1 cellular context compared by ENCODE assay signal in the genomic region with DNA sequence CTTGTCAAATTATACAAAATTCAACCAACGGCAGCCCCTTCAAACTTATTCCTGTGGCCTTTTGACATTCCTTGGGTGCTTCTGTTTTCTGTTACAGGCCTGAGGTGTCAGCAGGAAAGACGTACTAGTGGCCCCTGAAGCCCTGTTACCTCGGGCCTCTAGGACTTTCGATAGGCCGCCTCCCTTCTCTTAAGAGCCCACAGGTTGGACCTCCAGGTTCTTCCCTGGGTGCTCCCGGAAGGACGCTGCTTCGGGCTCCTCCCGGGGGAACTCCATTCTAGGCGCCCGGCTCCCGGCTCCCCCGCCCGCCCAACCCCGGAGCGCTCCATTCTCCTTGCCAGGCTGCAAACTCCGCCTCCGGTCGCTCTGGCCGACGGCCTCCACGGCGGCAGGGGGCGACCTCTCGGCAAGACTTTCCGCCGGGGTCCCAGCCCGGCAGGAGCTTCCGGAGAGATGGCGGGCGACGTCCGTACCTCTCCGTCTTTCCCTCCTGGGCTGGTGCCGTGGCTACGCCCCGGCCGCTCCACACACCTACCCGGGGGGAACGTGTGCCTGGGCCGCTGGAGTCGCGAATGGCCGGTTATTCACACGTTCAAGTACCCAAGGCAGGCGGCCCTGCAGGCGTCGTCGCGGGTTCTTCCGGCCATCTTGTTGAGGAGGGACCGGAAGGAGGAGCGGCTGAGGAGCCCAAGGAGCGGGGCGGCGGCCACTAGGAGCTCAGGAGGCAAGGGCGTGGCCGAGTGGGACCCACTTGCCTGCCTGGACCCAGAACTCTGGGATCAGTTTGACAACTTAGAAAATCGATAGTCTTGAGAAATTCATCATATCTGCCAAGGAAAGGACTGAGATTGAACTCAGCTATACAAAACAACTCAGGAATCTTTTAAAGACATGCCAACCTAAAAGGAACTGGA.
TF ChIP-seq lines count a peak whose summit lies in the region.

No MANE protein-coding gene starts in this region.

TF ChIP-seq in K562, 482 proteins besides CTCF, POLR2A, EP300 and RAD21 (continued from another document and continues in another):
- TF ChIP-seq, protein P1, sequence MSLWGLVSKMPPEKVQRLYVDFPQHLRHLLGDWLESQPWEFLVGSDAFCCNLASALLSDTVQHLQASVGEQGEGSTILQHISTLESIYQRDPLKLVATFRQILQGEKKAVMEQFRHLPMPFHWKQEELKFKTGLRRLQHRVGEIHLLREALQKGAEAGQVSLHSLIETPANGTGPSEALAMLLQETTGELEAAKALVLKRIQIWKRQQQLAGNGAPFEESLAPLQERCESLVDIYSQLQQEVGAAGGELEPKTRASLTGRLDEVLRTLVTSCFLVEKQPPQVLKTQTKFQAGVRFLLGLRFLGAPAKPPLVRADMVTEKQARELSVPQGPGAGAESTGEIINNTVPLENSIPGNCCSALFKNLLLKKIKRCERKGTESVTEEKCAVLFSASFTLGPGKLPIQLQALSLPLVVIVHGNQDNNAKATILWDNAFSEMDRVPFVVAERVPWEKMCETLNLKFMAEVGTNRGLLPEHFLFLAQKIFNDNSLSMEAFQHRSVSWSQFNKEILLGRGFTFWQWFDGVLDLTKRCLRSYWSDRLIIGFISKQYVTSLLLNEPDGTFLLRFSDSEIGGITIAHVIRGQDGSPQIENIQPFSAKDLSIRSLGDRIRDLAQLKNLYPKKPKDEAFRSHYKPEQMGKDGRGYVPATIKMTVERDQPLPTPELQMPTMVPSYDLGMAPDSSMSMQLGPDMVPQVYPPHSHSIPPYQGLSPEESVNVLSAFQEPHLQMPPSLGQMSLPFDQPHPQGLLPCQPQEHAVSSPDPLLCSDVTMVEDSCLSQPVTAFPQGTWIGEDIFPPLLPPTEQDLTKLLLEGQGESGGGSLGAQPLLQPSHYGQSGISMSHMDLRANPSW (CRISPR knock-in tag; IDR thresholded peaks at IDR 0.05), result no peak
- peak; percentile 82 for TF ChIP-seq ATF7 (IDR thresholded peaks at IDR 0.05)
- TF ChIP-seq, protein P2, sequence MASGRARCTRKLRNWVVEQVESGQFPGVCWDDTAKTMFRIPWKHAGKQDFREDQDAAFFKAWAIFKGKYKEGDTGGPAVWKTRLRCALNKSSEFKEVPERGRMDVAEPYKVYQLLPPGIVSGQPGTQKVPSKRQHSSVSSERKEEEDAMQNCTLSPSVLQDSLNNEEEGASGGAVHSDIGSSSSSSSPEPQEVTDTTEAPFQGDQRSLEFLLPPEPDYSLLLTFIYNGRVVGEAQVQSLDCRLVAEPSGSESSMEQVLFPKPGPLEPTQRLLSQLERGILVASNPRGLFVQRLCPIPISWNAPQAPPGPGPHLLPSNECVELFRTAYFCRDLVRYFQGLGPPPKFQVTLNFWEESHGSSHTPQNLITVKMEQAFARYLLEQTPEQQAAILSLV (tag; IDR thresholded peaks at IDR 0.05), result no peak
- TF ChIP-seq NRF1 (conservative IDR thresholded peaks at IDR 0.05 in 1 of 2, IDR thresholded peaks at IDR 0.05 in 1 of 2), result peak in 1 of 2 experiments; percentile 28; a peak in 1 of 4 replicates
- TF ChIP-seq, protein P3, sequence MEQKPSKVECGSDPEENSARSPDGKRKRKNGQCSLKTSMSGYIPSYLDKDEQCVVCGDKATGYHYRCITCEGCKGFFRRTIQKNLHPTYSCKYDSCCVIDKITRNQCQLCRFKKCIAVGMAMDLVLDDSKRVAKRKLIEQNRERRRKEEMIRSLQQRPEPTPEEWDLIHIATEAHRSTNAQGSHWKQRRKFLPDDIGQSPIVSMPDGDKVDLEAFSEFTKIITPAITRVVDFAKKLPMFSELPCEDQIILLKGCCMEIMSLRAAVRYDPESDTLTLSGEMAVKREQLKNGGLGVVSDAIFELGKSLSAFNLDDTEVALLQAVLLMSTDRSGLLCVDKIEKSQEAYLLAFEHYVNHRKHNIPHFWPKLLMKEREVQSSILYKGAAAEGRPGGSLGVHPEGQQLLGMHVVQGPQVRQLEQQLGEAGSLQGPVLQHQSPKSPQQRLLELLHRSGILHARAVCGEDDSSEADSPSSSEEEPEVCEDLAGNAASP (IDR thresholded peaks at IDR 0.05), result no peak
- no peak for TF ChIP-seq ZNF57 (CRISPR knock-in tag; IDR thresholded peaks at IDR 0.05)
- peak; percentile 94 for TF ChIP-seq PHF8 (IDR thresholded peaks at IDR 0.05; ENCODE audit: borderline replicate concordance, low read length)
- TF ChIP-seq ZNF347 (CRISPR knock-in tag; IDR thresholded peaks at IDR 0.05; ENCODE audit: low read depth), result no peak
- no peak for TF ChIP-seq MAFF (IDR thresholded peaks at IDR 0.05; ENCODE audit: low read length)
- TF ChIP-seq GATAD2B (IDR thresholded peaks at IDR 0.05; ENCODE audit: borderline replicate concordance), result no peak
- TF ChIP-seq NR1H2 (CRISPR knock-in tag; IDR thresholded peaks at IDR 0.05), result no peak
- TF ChIP-seq CBFA2T2 (conservative IDR thresholded peaks at IDR 0.05), result no peak
- TF ChIP-seq, protein P4, sequence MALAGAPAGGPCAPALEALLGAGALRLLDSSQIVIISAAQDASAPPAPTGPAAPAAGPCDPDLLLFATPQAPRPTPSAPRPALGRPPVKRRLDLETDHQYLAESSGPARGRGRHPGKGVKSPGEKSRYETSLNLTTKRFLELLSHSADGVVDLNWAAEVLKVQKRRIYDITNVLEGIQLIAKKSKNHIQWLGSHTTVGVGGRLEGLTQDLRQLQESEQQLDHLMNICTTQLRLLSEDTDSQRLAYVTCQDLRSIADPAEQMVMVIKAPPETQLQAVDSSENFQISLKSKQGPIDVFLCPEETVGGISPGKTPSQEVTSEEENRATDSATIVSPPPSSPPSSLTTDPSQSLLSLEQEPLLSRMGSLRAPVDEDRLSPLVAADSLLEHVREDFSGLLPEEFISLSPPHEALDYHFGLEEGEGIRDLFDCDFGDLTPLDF (CRISPR knock-in tag; IDR thresholded peaks at IDR 0.05), result peak; percentile 83
- TF ChIP-seq GABPB2 (CRISPR knock-in tag; conservative IDR thresholded peaks at IDR 0.05), result no peak
- TF ChIP-seq THRAP3 (IDR thresholded peaks at IDR 0.05; ENCODE audit: borderline replicate concordance), result no peak
- TF ChIP-seq CBX2 (IDR thresholded peaks at IDR 0.05; ENCODE audit: insufficient read depth, low read length, poor library complexity, severe bottlenecking), result no peak
- peak in 1 of 2 experiments; percentile 54; a peak in 1 of 4 replicates for TF ChIP-seq TEAD1 (CRISPR knock-in tag; IDR thresholded peaks at IDR 0.05)
- TF ChIP-seq, protein P5, sequence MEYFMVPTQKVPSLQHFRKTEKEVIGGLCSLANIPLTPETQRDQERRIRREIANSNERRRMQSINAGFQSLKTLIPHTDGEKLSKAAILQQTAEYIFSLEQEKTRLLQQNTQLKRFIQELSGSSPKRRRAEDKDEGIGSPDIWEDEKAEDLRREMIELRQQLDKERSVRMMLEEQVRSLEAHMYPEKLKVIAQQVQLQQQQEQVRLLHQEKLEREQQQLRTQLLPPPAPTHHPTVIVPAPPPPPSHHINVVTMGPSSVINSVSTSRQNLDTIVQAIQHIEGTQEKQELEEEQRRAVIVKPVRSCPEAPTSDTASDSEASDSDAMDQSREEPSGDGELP (CRISPR knock-in tag; IDR thresholded peaks at IDR 0.05; ENCODE audit: borderline replicate concordance), result peak; percentile 86
- TF ChIP-seq C11orf30 (IDR thresholded peaks at IDR 0.05; ENCODE audit: low read depth), result peak; percentile 100
- peak; percentile 11; the same call in 1 of the 2 replicates for TF ChIP-seq NCOR1 (IDR thresholded peaks at IDR 0.05)
- TF ChIP-seq MYC (IDR thresholded peaks at IDR 0.05; ENCODE audit: low read depth, low read length), result peak; percentile 73; the same call in 1 of the 2 replicates
- peak; percentile 77; the same call in 1 of the 2 replicates for TF ChIP-seq MYC (CRISPR knock-in tag; IDR thresholded peaks at IDR 0.05; ENCODE audit: borderline replicate concordance, low read depth)
- TF ChIP-seq PHF21A (IDR thresholded peaks at IDR 0.05; ENCODE audit: borderline replicate concordance, low read depth), result 0 out of 2 replicates have a peak, but pooled peaks have one; percentile 23
- TF ChIP-seq, protein P6, sequence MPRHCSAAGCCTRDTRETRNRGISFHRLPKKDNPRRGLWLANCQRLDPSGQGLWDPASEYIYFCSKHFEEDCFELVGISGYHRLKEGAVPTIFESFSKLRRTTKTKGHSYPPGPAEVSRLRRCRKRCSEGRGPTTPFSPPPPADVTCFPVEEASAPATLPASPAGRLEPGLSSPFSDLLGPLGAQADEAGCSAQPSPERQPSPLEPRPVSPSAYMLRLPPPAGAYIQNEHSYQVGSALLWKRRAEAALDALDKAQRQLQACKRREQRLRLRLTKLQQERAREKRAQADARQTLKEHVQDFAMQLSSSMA (CRISPR knock-in tag; IDR thresholded peaks at IDR 0.05), result no peak; the same call in 1 of the 2 replicates
- TF ChIP-seq, protein P7, sequence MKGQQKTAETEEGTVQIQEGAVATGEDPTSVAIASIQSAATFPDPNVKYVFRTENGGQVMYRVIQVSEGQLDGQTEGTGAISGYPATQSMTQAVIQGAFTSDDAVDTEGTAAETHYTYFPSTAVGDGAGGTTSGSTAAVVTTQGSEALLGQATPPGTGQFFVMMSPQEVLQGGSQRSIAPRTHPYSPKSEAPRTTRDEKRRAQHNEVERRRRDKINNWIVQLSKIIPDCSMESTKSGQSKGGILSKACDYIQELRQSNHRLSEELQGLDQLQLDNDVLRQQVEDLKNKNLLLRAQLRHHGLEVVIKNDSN (CRISPR knock-in tag; IDR thresholded peaks at IDR 0.05), result no peak
- TF ChIP-seq KLF13 (tag; IDR thresholded peaks at IDR 0.05; ENCODE audit: borderline replicate concordance, low read depth), result peak; percentile 67
- no peak for TF ChIP-seq ZFPM2 (CRISPR knock-in tag; IDR thresholded peaks at IDR 0.05)
- TF ChIP-seq ELF1 (tag; IDR thresholded peaks at IDR 0.05), result peak; percentile 91
- peak; percentile 83; the same call in 1 of the 2 replicates for TF ChIP-seq TRIM28 (IDR thresholded peaks at IDR 0.05)
- TF ChIP-seq, protein P8, sequence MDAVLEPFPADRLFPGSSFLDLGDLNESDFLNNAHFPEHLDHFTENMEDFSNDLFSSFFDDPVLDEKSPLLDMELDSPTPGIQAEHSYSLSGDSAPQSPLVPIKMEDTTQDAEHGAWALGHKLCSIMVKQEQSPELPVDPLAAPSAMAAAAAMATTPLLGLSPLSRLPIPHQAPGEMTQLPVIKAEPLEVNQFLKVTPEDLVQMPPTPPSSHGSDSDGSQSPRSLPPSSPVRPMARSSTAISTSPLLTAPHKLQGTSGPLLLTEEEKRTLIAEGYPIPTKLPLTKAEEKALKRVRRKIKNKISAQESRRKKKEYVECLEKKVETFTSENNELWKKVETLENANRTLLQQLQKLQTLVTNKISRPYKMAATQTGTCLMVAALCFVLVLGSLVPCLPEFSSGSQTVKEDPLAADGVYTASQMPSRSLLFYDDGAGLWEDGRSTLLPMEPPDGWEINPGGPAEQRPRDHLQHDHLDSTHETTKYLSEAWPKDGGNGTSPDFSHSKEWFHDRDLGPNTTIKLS (IDR thresholded peaks at IDR 0.05; ENCODE audit: borderline replicate concordance, low read depth), result peak; percentile 90
- TF ChIP-seq, protein P9, sequence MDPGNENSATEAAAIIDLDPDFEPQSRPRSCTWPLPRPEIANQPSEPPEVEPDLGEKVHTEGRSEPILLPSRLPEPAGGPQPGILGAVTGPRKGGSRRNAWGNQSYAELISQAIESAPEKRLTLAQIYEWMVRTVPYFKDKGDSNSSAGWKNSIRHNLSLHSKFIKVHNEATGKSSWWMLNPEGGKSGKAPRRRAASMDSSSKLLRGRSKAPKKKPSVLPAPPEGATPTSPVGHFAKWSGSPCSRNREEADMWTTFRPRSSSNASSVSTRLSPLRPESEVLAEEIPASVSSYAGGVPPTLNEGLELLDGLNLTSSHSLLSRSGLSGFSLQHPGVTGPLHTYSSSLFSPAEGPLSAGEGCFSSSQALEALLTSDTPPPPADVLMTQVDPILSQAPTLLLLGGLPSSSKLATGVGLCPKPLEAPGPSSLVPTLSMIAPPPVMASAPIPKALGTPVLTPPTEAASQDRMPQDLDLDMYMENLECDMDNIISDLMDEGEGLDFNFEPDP (CRISPR knock-in tag; IDR thresholded peaks at IDR 0.05), result 0 out of 2 replicates have a peak, but pooled peaks have one; percentile 76
- TF ChIP-seq HMG20A (CRISPR knock-in tag; conservative IDR thresholded peaks at IDR 0.05), result no peak
- TF ChIP-seq TSC22D4 (tag; IDR thresholded peaks at IDR 0.05), result no peak
